Comparison of ENCODE assay signal across 8 cellular contexts in the genomic region with DNA sequence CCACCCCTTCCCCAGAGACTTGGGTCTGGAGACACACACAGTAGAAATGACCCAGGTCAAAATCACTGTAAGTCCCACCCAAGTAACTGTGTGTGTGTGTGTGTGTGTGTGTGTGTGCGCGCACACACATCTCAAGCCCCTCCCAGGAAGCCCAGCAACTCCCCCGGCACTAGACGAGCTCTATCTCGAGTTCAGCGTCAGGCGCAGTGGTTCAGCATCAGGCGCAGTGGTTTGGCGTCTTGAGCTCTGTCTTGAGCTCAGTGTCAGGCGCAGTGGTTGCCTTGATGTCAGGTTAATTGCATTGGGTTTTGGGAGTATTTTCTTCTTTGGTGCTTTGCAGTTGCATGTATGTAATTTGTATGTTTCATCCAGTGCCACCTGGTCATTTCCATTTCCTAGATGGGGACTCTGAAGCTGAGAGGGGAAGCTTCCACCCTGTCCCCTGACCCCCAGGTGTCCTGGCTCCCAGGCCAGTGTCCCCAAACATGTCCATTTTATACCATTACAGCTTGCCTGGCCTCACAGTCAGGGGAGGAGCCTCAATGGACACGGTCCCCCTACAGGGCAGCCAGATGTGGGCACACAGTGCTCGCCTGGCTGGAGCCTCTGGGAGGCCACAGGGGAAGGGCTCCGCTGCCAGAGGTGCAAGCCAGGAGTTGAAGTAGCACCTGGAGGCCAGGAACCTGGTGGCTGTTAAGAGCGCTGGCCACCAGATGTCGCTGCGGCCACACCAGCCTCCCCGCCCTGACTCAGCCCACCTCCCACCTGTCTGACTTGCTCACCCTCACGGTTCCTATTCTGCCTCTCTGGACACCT.
DNase-seq lines count a peak whose midpoint lies in the region; ATAC-seq and TF ChIP-seq lines count a peak whose summit lies in the region.

No MANE protein-coding gene starts in this region.

- no peaks in the 10 kb centered on the region for H3K9me3 ChIP-seq in OCI-LY3 (ENCODE audit: insufficient read depth, low read length)

- no peak overlapping the region for H3K4me2 ChIP-seq in OCI-LY3 (ENCODE audit: low read length)

- peak; percentile 58 for DNase-seq in CD1c-positive myeloid dendritic cell (ENCODE audit: extremely low spot score)
- DNase-seq in HFF-Myc (ENCODE audit: extremely low read depth, low read depth): no peak
- peak; percentile 65 for DNase-seq in activated T-cell treated with anti-CD3 and anti-CD28 coated beads, Interleukin-2, amount 50 U/mL, for 1 hour
- peak; percentile 28 for DNase-seq in fibroblast of villous mesenchyme (ENCODE audit: low read depth)
- no peak for DNase-seq in retinal pigment epithelial cell (ENCODE audit: low read depth)
- DNase-seq in middle frontal gyrus (ENCODE audit: extremely low spot score, low spot score): no peak

- no peak overlapping the region for H2AFZ ChIP-seq in OCI-LY3 (ENCODE audit: low read depth, low read length)

- TF ChIP-seq CTCF in HFF-Myc (IDR thresholded peaks at IDR 0.05; ENCODE audit: low read depth, low read length, missing control alignments): peak; percentile 76
- TF ChIP-seq CTCF in OCI-LY3 (IDR thresholded peaks at IDR 0.05; ENCODE audit: low read depth, low read length): peak; percentile 98
- TF ChIP-seq CTCF in fibroblast of villous mesenchyme (IDR thresholded peaks at IDR 0.05; ENCODE audit: insufficient read depth, low read depth, low read length): peak; percentile 72
- TF ChIP-seq CTCF in retinal pigment epithelial cell (conservative IDR thresholded peaks at IDR 0.05; ENCODE audit: low read depth, low read length): peak; percentile 90

- ATAC-seq in HG03196 (IDR thresholded peaks at IDR 0.05; ENCODE audit: unreplicated experiment): no peak

- no peaks in the 10 kb centered on the region for H3K79me2 ChIP-seq in OCI-LY3 (ENCODE audit: low read length)

- no peaks in the 10 kb centered on the region for H4K20me1 ChIP-seq in OCI-LY3 (ENCODE audit: insufficient read depth, low read length)

- H3K4me1 ChIP-seq in OCI-LY3 (ENCODE audit: low read length): no peaks in the 10 kb centered on the region

- no peaks in the 10 kb centered on the region for H3K27me3 ChIP-seq in OCI-LY3 (ENCODE audit: low read depth, low read length)

- no peak overlapping the region for H3K9ac ChIP-seq in OCI-LY3 (ENCODE audit: low read length)

- H3K36me3 ChIP-seq in OCI-LY3 (replicated peaks; ENCODE audit: low read depth, low read length): no peaks in the 10 kb centered on the region

- H3K4me3 ChIP-seq in HFF-Myc (replicated peaks; ENCODE audit: low read depth, low read length) (no peak overlapping the region), OCI-LY3 (ENCODE audit: low read length) (no peak overlapping the region), fibroblast of villous mesenchyme (ENCODE audit: low read depth, low read length) (no peak overlapping the region), retinal pigment epithelial cell (ENCODE audit: low read length) (no peak overlapping the region)

- no peak overlapping the region for H3K27ac ChIP-seq in OCI-LY3 (ENCODE audit: low read length)

Comparison
In these comparisons a context has a peak if more than half of its experiments do, and no peak if none do; other contexts are left out.
1. DNase-seq: peak in CD1c-positive myeloid dendritic cell (single experiment), activated T-cell treated with anti-CD3 and anti-CD28 coated beads, Interleukin-2, amount 50 U/mL, for 1 hour (single experiment) and fibroblast of villous mesenchyme (single experiment); none in HFF-Myc (single experiment), retinal pigment epithelial cell (single experiment) and middle frontal gyrus (single experiment).
2. Peak in every context shown above with its lines, with median percentiles within 50 percentile points of each other: CTCF ChIP-seq.